Comparison of ENCODE assay signal across 18 cellular contexts in the genomic region with DNA sequence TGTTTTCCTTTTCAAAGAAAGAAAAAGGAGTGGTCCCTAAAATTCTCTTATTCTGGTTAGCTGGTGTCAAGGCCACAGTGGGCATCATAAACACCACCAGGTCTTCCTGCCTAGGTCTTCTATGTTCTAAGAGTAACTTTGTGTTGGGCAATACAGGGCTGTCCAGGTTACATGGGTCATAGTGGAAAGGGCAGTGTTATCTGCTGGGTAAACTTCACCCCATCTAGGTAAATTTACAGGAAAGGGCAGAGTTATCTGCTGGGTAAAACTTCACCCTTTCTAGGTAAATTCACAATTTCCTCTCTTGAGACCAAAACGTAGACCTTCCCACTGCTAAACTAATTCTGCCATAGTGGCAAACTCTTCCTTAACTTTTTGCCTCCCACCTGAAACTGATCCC. TPM values are rescaled to one million over a fixed set of nuclear protein-coding genes. Genes with fewer than 3 reads are reported as not detected.
A peak's percentile ranks its signal among the peaks of the same experiment; 100 is the strongest.
DNase-seq lines count a peak whose midpoint lies in the region; ATAC-seq and TF ChIP-seq lines count a peak whose summit lies in the region.
"Had no signal": no experiment of that assay in that cellular context is flagged by ENCODE, and none has a peak within 500 bp of the region (broad histone marks: within the 10 kb centered on the region; RNA-seq: fewer than 3 reads in every experiment).

No MANE protein-coding gene starts in this region.

- peak; percentile 19 to 33 for TF ChIP-seq RAD21 in liver (IDR thresholded peaks at IDR 0.05)

- intact Hi-C loops in activated CD4-positive, alpha-beta T cell treated with anti-CD3 and anti-CD28 coated beads, Interleukin-2, amount 10 ng/mL, durations not matched to agents 24 days and 14 days (cut with micrococcal nuclease) = no loop called here

- peaks cover 7% of the 10 kb centered on the region for H3K4me1 Mint-ChIP-seq in activated CD4-positive, alpha-beta T cell treated with anti-CD3 and anti-CD28 coated beads, Interleukin-2, amount 10 ng/mL, durations not matched to agents 24 days and 14 days

- no peak overlapping the region for H3K27ac Mint-ChIP-seq in activated CD4-positive, alpha-beta T cell treated with anti-CD3 and anti-CD28 coated beads, Interleukin-2, amount 10 ng/mL, durations not matched to agents 24 days and 14 days
- H3K27ac Mint-ChIP-seq: CD4-positive, alpha-beta T cell; CD8-positive, alpha-beta T cell had no signal

- H3K4me3 ChIP-seq in liver (ENCODE audit: low read depth in 1 of 3, low read length in 3 of 3) (no peak overlapping the region), WERI-Rb-1 (ENCODE audit: low read depth, low read length) (no peak overlapping the region)
- H3K4me3 ChIP-seq: BLaER1 had no signal

- no peak overlapping the region for H3K4me3 Mint-ChIP-seq in activated CD4-positive, alpha-beta T cell treated with anti-CD3 and anti-CD28 coated beads, Interleukin-2, amount 10 ng/mL, durations not matched to agents 24 days and 14 days
- H3K4me3 Mint-ChIP-seq: CD4-positive, alpha-beta T cell; CD8-positive, alpha-beta T cell had no signal

- no peaks in the 10 kb centered on the region for H3K36me3 Mint-ChIP-seq in activated CD4-positive, alpha-beta T cell treated with anti-CD3 and anti-CD28 coated beads, Interleukin-2, amount 10 ng/mL, durations not matched to agents 24 days and 14 days (ENCODE audit: low read depth)
- H3K36me3 Mint-ChIP-seq: CD8-positive, alpha-beta T cell had no signal

- peaks cover 8% of the 10 kb centered on the region for H3K27me3 Mint-ChIP-seq in activated CD4-positive, alpha-beta T cell treated with anti-CD3 and anti-CD28 coated beads, Interleukin-2, amount 10 ng/mL, durations not matched to agents 24 days and 14 days
- H3K27me3 Mint-ChIP-seq: CD4-positive, alpha-beta T cell had no signal

- peaks cover 0 to 30% (median 15%) of the 10 kb centered on the region in 4 donors for H3K4me1 ChIP-seq in liver (ENCODE audit: control insufficient read depth in 4 of 4, insufficient read depth in 4 of 4, low read length in 3 of 4)
- H3K4me1 ChIP-seq: Caco-2 had no signal

- H3K9me3 Mint-ChIP-seq in activated CD4-positive, alpha-beta T cell treated with anti-CD3 and anti-CD28 coated beads, Interleukin-2, amount 10 ng/mL, durations not matched to agents 24 days and 14 days = no peaks in the 10 kb centered on the region
- H3K9me3 Mint-ChIP-seq: CD4-positive, alpha-beta T cell; CD8-positive, alpha-beta T cell had no signal

- H3K27me3 ChIP-seq in liver (ENCODE audit: control insufficient read depth in 4 of 4, insufficient read depth in 4 of 4, low read length in 3 of 4) (no peaks in the 10 kb centered on the region), WERI-Rb-1 (ENCODE audit: insufficient read depth, low read depth, severe bottlenecking) (no peaks in the 10 kb centered on the region)
- H3K27me3 ChIP-seq: BE2C, BLaER1 had no signal

- no peak overlapping the region for H3K9ac ChIP-seq in liver (ENCODE audit: low read depth in 1 of 2, low read length in 2 of 2)
- H3K9ac ChIP-seq: BLaER1 had no signal

- H3K9me3 ChIP-seq in liver (ENCODE audit: control insufficient read depth in 4 of 4, low read length in 3 of 4) (no peaks in the 10 kb centered on the region), WERI-Rb-1 (ENCODE audit: severe bottlenecking) (no peaks in the 10 kb centered on the region)
- H3K9me3 ChIP-seq: BE2C, Caco-2 had no signal

- peak; percentile 97 for ATAC-seq in left lobe of liver
- ATAC-seq: CD8-positive, alpha-beta T cell had no signal

- DNase-seq in left lobe of liver (ENCODE audit: low spot score) = peak; percentile 54
- DNase-seq in WERI-Rb-1 = no peak
- DNase-seq in kidney tubule cell (ENCODE audit: low spot score) = no peak
- no peak for DNase-seq in activated CD4-positive, alpha-beta T cell treated with anti-CD3 and anti-CD28 coated beads, Interleukin-2, amount 10 ng/mL, durations not matched to agents 24 days and 14 days
- DNase-seq: 8988T; ACHN; BE2C; Caco-2; Calu3; CD4-positive, alpha-beta T cell; CD8-positive, alpha-beta T cell; DMS79 treated with DMSO at 0.1 percent for 48 hours; GF-D8 had no signal

- H3K36me3 ChIP-seq in liver (ENCODE audit: control insufficient read depth in 4 of 4, insufficient read depth in 3 of 4, low read depth in 1 of 4, low read length in 3 of 4) (no peaks in the 10 kb centered on the region), WERI-Rb-1 (no peaks in the 10 kb centered on the region)
- H3K36me3 ChIP-seq: BE2C, BLaER1 had no signal

- TF ChIP-seq CTCF in liver (IDR thresholded peaks at IDR 0.05; ENCODE audit: low read depth, low read length, missing input control) (no peak), WERI-Rb-1 (IDR thresholded peaks at IDR 0.05; ENCODE audit: low read depth, low read length) (no peak)

- WGBS in liver = 47% methylated on average over 1 of the region's 1 CpG

- H3K27ac ChIP-seq in liver (ENCODE audit: low read depth in 1 of 2, low read length in 2 of 2) = no peak overlapping the region
- H3K27ac ChIP-seq in WERI-Rb-1 = no peak overlapping the region
- H3K27ac ChIP-seq: BLaER1, C4-2B had no signal

TF ChIP-seq in liver, 16 proteins besides CTCF, POLR2A, EP300 and RAD21:
- TF ChIP-seq FOXA2 (IDR thresholded peaks at IDR 0.05) (peak; percentile 83), HNF4A (conservative IDR thresholded peaks at IDR 0.05) (peak; percentile 82 to 91), GABPA (IDR thresholded peaks at IDR 0.05 in 1 of 2, conservative IDR thresholded peaks at IDR 0.05 in 1 of 2) (peak in 1 of 2 donors; percentile 36), SP1 (IDR thresholded peaks at IDR 0.05) (peak; percentile 65), NR2F2 (IDR thresholded peaks at IDR 0.05) (peak; percentile 95), TAF1 (conservative IDR thresholded peaks at IDR 0.05) (no peak), EGR1 (IDR thresholded peaks at IDR 0.05; ENCODE audit: low read depth in 2 of 2) (peak in 1 of 2 donors; percentile 32), HNF4G (IDR thresholded peaks at IDR 0.05) (peak; percentile 52), RXRA (IDR thresholded peaks at IDR 0.05) (peak; percentile 86 to 97), FOXA1 (IDR thresholded peaks at IDR 0.05) (peak; percentile 82), JUND (IDR thresholded peaks at IDR 0.05) (peak; percentile 30 to 82), YY1 (IDR thresholded peaks at IDR 0.05) (peak; percentile 55)
- TF ChIP-seq, protein P1, sequence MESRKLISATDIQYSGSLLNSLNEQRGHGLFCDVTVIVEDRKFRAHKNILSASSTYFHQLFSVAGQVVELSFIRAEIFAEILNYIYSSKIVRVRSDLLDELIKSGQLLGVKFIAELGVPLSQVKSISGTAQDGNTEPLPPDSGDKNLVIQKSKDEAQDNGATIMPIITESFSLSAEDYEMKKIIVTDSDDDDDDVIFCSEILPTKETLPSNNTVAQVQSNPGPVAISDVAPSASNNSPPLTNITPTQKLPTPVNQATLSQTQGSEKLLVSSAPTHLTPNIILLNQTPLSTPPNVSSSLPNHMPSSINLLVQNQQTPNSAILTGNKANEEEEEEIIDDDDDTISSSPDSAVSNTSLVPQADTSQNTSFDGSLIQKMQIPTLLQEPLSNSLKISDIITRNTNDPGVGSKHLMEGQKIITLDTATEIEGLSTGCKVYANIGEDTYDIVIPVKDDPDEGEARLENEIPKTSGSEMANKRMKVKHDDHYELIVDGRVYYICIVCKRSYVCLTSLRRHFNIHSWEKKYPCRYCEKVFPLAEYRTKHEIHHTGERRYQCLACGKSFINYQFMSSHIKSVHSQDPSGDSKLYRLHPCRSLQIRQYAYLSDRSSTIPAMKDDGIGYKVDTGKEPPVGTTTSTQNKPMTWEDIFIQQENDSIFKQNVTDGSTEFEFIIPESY (IDR thresholded peaks at IDR 0.05) = peak; percentile 46
- TF ChIP-seq, protein P2, sequence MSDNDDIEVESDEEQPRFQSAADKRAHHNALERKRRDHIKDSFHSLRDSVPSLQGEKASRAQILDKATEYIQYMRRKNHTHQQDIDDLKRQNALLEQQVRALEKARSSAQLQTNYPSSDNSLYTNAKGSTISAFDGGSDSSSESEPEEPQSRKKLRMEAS (IDR thresholded peaks at IDR 0.05) = peak; percentile 68
- TF ChIP-seq, protein P3, sequence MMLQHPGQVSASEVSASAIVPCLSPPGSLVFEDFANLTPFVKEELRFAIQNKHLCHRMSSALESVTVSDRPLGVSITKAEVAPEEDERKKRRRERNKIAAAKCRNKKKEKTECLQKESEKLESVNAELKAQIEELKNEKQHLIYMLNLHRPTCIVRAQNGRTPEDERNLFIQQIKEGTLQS (IDR thresholded peaks at IDR 0.05) = no peak
- TF ChIP-seq, protein P4, sequence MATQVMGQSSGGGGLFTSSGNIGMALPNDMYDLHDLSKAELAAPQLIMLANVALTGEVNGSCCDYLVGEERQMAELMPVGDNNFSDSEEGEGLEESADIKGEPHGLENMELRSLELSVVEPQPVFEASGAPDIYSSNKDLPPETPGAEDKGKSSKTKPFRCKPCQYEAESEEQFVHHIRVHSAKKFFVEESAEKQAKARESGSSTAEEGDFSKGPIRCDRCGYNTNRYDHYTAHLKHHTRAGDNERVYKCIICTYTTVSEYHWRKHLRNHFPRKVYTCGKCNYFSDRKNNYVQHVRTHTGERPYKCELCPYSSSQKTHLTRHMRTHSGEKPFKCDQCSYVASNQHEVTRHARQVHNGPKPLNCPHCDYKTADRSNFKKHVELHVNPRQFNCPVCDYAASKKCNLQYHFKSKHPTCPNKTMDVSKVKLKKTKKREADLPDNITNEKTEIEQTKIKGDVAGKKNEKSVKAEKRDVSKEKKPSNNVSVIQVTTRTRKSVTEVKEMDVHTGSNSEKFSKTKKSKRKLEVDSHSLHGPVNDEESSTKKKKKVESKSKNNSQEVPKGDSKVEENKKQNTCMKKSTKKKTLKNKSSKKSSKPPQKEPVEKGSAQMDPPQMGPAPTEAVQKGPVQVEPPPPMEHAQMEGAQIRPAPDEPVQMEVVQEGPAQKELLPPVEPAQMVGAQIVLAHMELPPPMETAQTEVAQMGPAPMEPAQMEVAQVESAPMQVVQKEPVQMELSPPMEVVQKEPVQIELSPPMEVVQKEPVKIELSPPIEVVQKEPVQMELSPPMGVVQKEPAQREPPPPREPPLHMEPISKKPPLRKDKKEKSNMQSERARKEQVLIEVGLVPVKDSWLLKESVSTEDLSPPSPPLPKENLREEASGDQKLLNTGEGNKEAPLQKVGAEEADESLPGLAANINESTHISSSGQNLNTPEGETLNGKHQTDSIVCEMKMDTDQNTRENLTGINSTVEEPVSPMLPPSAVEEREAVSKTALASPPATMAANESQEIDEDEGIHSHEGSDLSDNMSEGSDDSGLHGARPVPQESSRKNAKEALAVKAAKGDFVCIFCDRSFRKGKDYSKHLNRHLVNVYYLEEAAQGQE (IDR thresholded peaks at IDR 0.05) = peak; percentile 49

RNA-seq across cellular contexts. Expression of a gene that starts 18.9 kb away (rescaled TPM):
- total RNA-seq in left lobe of liver (0.40 TPM), liver (under 1 TPM; 0.23 to 0.25 TPM)
- polyA plus RNA-seq in liver = under 1 TPM; 0.06 to 0.38 TPM
- total RNA-seq in activated CD4-positive, alpha-beta T cell treated with anti-CD3 and anti-CD28 coated beads, Interleukin-2, amount 10 ng/mL, durations not matched to agents 24 days and 14 days = 1.2 and 1.6 TPM in 2 replicates
- total RNA-seq: Calu3 had no signal

RNA-seq across cellular contexts. Expression of a gene that starts 30.0 kb away (rescaled TPM):
- total RNA-seq in left lobe of liver (20.0 TPM), liver (10 to 100 TPM in 1 of 2 donors, under 1 TPM in 1; 0.33 to 53.7 TPM)
- polyA plus RNA-seq in liver = 1,000 to 10,000 TPM in 1 of 2 donors, 100 to 1,000 TPM in 1; 179 to 2,026 TPM
- total RNA-seq in activated CD4-positive, alpha-beta T cell treated with anti-CD3 and anti-CD28 coated beads, Interleukin-2, amount 10 ng/mL, durations not matched to agents 24 days and 14 days = not detected in 2 replicates
- total RNA-seq: A673; CD4-positive, alpha-beta T cell; CD8-positive, alpha-beta T cell had no signal
- polyA plus RNA-seq: AG04450 had no signal
